In the genomic region with DNA sequence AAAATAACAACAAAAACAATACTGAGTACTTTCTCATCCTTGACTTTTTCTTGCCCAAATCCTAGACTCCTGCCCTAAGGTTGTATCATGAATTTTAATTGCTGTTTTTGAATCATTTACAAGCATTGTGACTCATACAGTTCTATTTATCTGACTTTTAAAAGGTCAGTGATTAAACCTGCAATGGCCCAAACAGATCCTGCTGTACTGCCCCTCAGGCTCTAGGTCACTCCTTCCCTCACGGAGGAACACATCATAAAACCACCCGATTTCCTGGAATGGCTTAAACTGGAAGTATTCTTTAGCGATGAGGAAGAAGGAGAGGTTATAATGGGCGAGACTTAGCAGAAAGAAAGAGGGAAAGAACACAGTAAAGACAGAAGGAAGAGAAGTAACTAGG, we compare ENCODE assay signal across 13 cellular contexts. TPM values are rescaled to one million over a fixed set of nuclear protein-coding genes. Genes with fewer than 3 reads are reported as not detected.
DNase-seq lines count a peak whose midpoint lies in the region; ATAC-seq and TF ChIP-seq lines count a peak whose summit lies in the region.
"Had no signal": no experiment of that assay in that cellular context is flagged by ENCODE, and none has a peak within 500 bp of the region (broad histone marks: within the 10 kb centered on the region; RNA-seq: fewer than 3 reads in every experiment).

No MANE protein-coding gene starts in this region.

- no peak for TF ChIP-seq CTCF in MCF 10A (IDR thresholded peaks at IDR 0.05; ENCODE audit: unreplicated experiment)

- peaks cover 19% of the 10 kb centered on the region for H3K4me1 Mint-ChIP-seq in MCF 10A (ENCODE audit: insufficient read depth, unreplicated experiment)

- BruUV-seq in MCF 10A (replicated peaks; lab: Mats Ljungman, UMichigan), result no TSS peak

- no peak overlapping the region for H3K4me3 Mint-ChIP-seq in MCF 10A (ENCODE audit: unreplicated experiment)

- CTCF ChIA-PET in MCF 10A (lab: Yijun Ruan, JAX), result interaction anchor here (0.6 to 1.2 kb wide), 6 partner anchors 8 to 245 kb away, joined by 3 to 5 read pairs (median 4); no protein-coding TSS in a partner anchor

- H3K36me3 Mint-ChIP-seq in MCF 10A (ENCODE audit: insufficient read depth, unreplicated experiment), result peaks cover 61% of the 10 kb centered on the region

- intact Hi-C loops in MCF 10A (cut with micrococcal nuclease), result no loop called here

- H3K27me3 Mint-ChIP-seq in MCF 10A (ENCODE audit: insufficient read depth, unreplicated experiment), result no peaks in the 10 kb centered on the region

- H3K27ac Mint-ChIP-seq in MCF 10A (ENCODE audit: low read depth, unreplicated experiment), result peak overlapping the region; percentile 27

- no peak for ATAC-seq in HG03342 (IDR thresholded peaks at IDR 0.05; ENCODE audit: unreplicated experiment)

- no peaks in the 10 kb centered on the region for H3K9me3 Mint-ChIP-seq in MCF 10A (ENCODE audit: unreplicated experiment)

- peak; percentile 59 for DNase-seq in A172 (ENCODE audit: low spot score)
- DNase-seq in HT-29 (ENCODE audit: low spot score), result peak; percentile 68
- peak; percentile 78 for DNase-seq in MCF 10A (ENCODE audit: unreplicated experiment)
- DNase-seq in kidney glomerular epithelial cell (lab: John Stamatoyannopoulos, UW), result peak; percentile 22
- DNase-seq in Ammon's horn (ENCODE audit: low spot score), result no peak
- no peak for DNase-seq in activated T-cell treated with anti-CD3 and anti-CD28 coated beads, Interleukin-2, amount 50 U/mL, for 1 hour
- DNase-seq in KG1 (lab: John Stamatoyannopoulos, UW), result no peak
- DNase-seq: DMS79, dorsolateral prefrontal cortex, lower lobe of right lung, NCI-H187, SIG-M5 had no signal

- POLR2A ChIA-PET in MCF 10A (lab: Yijun Ruan, JAX), result interaction anchor here (0.7 to 1.6 kb wide), 5 partner anchors 8 to 157 kb away, joined by 3 read pairs; no protein-coding TSS in a partner anchor

RNA-seq across cellular contexts. Expression of a gene that starts 12.3 kb away (rescaled TPM):
- total RNA-seq in A172 (2014; rRNA removed; shearing (Covaris generic)), result 27.7 and 33.0 TPM in 2 replicates
- 6.8 and 7.7 TPM in 2 replicates for total RNA-seq in HT-29 (2014; rRNA removed; shearing (Covaris generic))
- 67.1 and 82.9 TPM in 2 replicates for total RNA-seq in MCF 10A (2022)

Comparison
In these comparisons a context has a peak if more than half of its experiments do, and no peak if none do; other contexts are left out.
1. DNase-seq: peak in A172 (single experiment), HT-29 (single experiment), MCF 10A (single experiment) and kidney glomerular epithelial cell (single experiment); none in Ammon's horn (single experiment), activated T-cell treated with anti-CD3 and anti-CD28 coated beads, Interleukin-2, amount 50 U/mL, for 1 hour (single experiment) and KG1 (single experiment).